Comparison of ENCODE assay signal across 1 cellular context in the genomic region with DNA sequence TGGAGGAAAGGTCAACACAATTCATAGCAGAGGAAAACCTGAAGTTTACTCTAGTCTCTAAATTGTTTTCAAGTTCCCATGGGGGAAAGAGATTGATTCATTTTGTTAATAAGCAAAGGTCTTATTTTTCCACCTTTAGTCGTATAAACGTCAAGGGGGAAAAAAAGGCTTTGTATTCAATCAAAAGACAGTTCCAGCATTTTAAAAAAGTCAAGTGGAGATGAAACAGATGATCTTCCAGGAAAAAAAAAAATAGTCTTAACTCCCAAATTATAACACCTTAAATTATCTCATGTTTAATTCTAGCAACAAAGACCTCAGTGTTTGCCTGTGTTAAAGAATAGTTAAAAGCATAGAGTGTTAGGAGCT.
TF ChIP-seq lines count a peak whose summit lies in the region.

No MANE protein-coding gene starts in this region.

TF ChIP-seq in IMR-90, 13 proteins besides CTCF, POLR2A, EP300 and RAD21 (continued from another document):
- TF ChIP-seq MAZ (IDR thresholded peaks at IDR 0.05; ENCODE audit: borderline replicate concordance, low read depth, low read length), result no peak
- no peak for TF ChIP-seq ELK1 (IDR thresholded peaks at IDR 0.05; ENCODE audit: borderline replicate concordance, low read depth, low read length)
- TF ChIP-seq MXI1 (IDR thresholded peaks at IDR 0.05; ENCODE audit: borderline replicate concordance, low read depth, low read length), result no peak
- no peak for TF ChIP-seq NFE2L2 (IDR thresholded peaks at IDR 0.05; ENCODE audit: low read depth, low read length)
- no peak for TF ChIP-seq BHLHE40 (IDR thresholded peaks at IDR 0.05; ENCODE audit: low read depth, low read length)
- TF ChIP-seq SMC3 (IDR thresholded peaks at IDR 0.05; ENCODE audit: low read depth, low read length), result no peak
- no peak for TF ChIP-seq RCOR1 (IDR thresholded peaks at IDR 0.05; ENCODE audit: insufficient replicate concordance, low read length)
- TF ChIP-seq USF2 (IDR thresholded peaks at IDR 0.05; ENCODE audit: low read depth, low read length), result no peak
- no peak for TF ChIP-seq RFX5 (IDR thresholded peaks at IDR 0.05; ENCODE audit: low read depth, low read length)
- TF ChIP-seq CEBPB (IDR thresholded peaks at IDR 0.05; ENCODE audit: low read depth, low read length), result no peak
